Comparison of ENCODE assay signal across 33 cellular contexts in the genomic region with DNA sequence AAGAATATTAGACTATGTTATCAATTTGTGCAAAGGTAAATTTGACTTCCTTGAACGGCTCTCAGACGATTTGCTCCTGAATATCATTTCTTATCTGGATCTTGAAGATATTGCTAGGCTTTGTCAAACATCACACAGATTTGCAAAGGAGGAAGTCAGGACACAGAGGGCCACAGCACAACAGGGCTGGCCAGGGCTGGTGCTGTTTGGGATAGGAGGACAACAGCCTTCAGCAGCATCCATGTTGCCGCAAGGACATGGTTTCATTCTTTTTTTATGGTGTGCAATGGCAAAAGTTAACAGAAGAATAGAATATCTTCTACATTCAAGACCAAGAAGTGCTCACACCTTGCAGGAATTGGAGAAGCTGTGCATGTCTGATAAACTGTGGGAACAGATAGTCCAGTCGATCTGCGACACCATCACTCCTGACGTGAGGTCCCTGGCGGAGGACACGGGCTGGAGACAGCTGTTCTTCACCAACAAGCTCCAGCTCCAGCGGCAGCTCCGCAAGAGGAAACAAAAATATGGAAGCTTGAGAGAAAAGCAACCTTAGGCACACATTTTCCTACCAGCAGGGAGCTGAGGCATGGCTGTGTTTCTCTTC.
"Had no signal": no experiment of that assay in that cellular context is flagged by ENCODE, and none has a peak within 500 bp of the region (broad histone marks: within the 10 kb centered on the region; RNA-seq: fewer than 3 reads in every experiment).

No MANE protein-coding gene starts in this region.

- H3K27me3 ChIP-seq: brain microvascular endothelial cell, foreskin keratinocyte, gastrocnemius medialis, heart left ventricle had no signal

- H3K36me3 Mint-ChIP-seq: activated naive CD4-positive, alpha-beta T cell treated with anti-CD3 and anti-CD28 coated beads, Interleukin-2, amount 10 ng/mL, durations not matched to agents 7 days and 5 days; activated naive CD4-positive, alpha-beta T cell treated with anti-CD3 and anti-CD28 coated beads, Interleukin-2, amount 50 U/mL, for 72 hours; T-cell had no signal

- H3K36me3 ChIP-seq: brain microvascular endothelial cell, gastrocnemius medialis, heart left ventricle, WERI-Rb-1 had no signal

- H3K27me3 Mint-ChIP-seq: activated B cell treated with CpG ODN at 0.5 μM for 24 hours; activated T-cell treated with anti-CD3 and anti-CD28 coated beads, Interleukin-2, amount 50 U/mL, for 24 hours; effector memory CD8-positive, alpha-beta T cell; T-cell had no signal

- ATAC-seq: activated CD4-positive, CD25-positive, alpha-beta regulatory T cell treated with anti-CD3 and anti-CD28 coated beads, Interleukin-2, amount 50 U/mL, for 24 hours; activated naive CD4-positive, alpha-beta T cell treated with anti-CD3 and anti-CD28 coated beads, Interleukin-2, amount 50 U/mL, for 72 hours; activated T-cell treated with anti-CD3 and anti-CD28 coated beads, Interleukin-2, amount 50 U/mL, for 72 hours; effector memory CD8-positive, alpha-beta T cell; esophagus mucosa; foreskin keratinocyte; gastrocnemius medialis; heart left ventricle; T-cell had no signal

- FAIRE-seq: astrocyte, colon, endometrium had no signal

- H3K27ac ChIP-seq: brain microvascular endothelial cell, foreskin keratinocyte, gastrocnemius medialis, heart left ventricle, WERI-Rb-1 had no signal

- H3K4me1 ChIP-seq: foreskin keratinocyte, gastrocnemius medialis had no signal

- DNase-seq: activated B cell treated with CpG ODN at 0.5 μM for 24 hours; activated CD4-positive, alpha-beta T cell treated with anti-CD3 and anti-CD28 coated beads for 48 hours; activated CD4-positive, alpha-beta T cell treated with anti-CD3 and anti-CD28 coated beads, Interleukin-2, amount 50 U/mL, for 1 hour; activated CD4-positive, alpha-beta T cell treated with anti-CD3 and anti-CD28 coated beads, Interleukin-2, amount 50 U/mL, for 48 hours; activated CD8-positive, alpha-beta memory T cell treated with anti-CD3 and anti-CD28 coated beads, Interleukin-2, amount 50 U/mL, for 48 hours; activated gamma-delta T cell; activated naive CD4-positive, alpha-beta T cell; activated naive CD4-positive, alpha-beta T cell treated with anti-CD3 and anti-CD28 coated beads, Interleukin-2, amount 10 ng/mL, durations not matched to agents 7 days and 5 days; activated T-cell treated with anti-CD3 and anti-CD28 coated beads for 4 hours; activated T-cell treated with anti-CD3 and anti-CD28 coated beads, Interleukin-2, amount 50 U/mL, for 24 hours; activated T-cell treated with anti-CD3 and anti-CD28 coated beads, Interleukin-2, amount 50 U/mL, for 72 hours; amniotic stem cell; anterior cingulate cortex; brain microvascular endothelial cell; caudate nucleus; cortex of kidney; dermis blood vessel endothelial cell; effector CD4-positive, alpha-beta T cell; effector memory CD8-positive, alpha-beta T cell; foreskin keratinocyte; gastrocnemius medialis; glutamatergic neuron; heart left ventricle; T-cell; T1000; WERI-Rb-1 had no signal

- H3K27ac Mint-ChIP-seq: activated B cell treated with CpG ODN at 0.5 μM for 24 hours; activated naive CD4-positive, alpha-beta T cell treated with anti-CD3 and anti-CD28 coated beads, Interleukin-2, amount 10 ng/mL, durations not matched to agents 7 days and 5 days; activated naive CD4-positive, alpha-beta T cell treated with anti-CD3 and anti-CD28 coated beads, Interleukin-2, amount 50 U/mL, for 72 hours; activated T-cell treated with anti-CD3 and anti-CD28 coated beads, Interleukin-2, amount 50 U/mL, for 24 hours; activated T-cell treated with anti-CD3 and anti-CD28 coated beads, Interleukin-2, amount 50 U/mL, for 72 hours; effector memory CD8-positive, alpha-beta T cell; T-cell; T-helper 1 cell treated with Interleukin-12 subunit alpha and Interleukin-12 subunit beta and Interleukin-4 antibody, amounts not matched to agents 30 μg/mL and 1 μg/mL, for 36 hours had no signal

- H3K4me1 Mint-ChIP-seq: activated B cell treated with CpG ODN at 0.5 μM for 24 hours had no signal

- H3K4me3 ChIP-seq: gastrocnemius medialis, heart left ventricle had no signal

- H3K9me3 Mint-ChIP-seq: activated B cell treated with CpG ODN at 0.5 μM for 24 hours; activated naive CD4-positive, alpha-beta T cell treated with anti-CD3 and anti-CD28 coated beads, Interleukin-2, amount 10 ng/mL, durations not matched to agents 7 days and 5 days; activated naive CD4-positive, alpha-beta T cell treated with anti-CD3 and anti-CD28 coated beads, Interleukin-2, amount 50 U/mL, for 72 hours; activated T-cell treated with anti-CD3 and anti-CD28 coated beads, Interleukin-2, amount 50 U/mL, for 24 hours; activated T-cell treated with anti-CD3 and anti-CD28 coated beads, Interleukin-2, amount 50 U/mL, for 72 hours; effector memory CD8-positive, alpha-beta T cell; T-cell; T-helper 1 cell treated with Interleukin-12 subunit alpha and Interleukin-12 subunit beta and Interleukin-4 antibody, amounts not matched to agents 30 μg/mL and 1 μg/mL, for 36 hours had no signal

- H3K9me3 ChIP-seq: gastrocnemius medialis, heart left ventricle had no signal

- H3K4me3 Mint-ChIP-seq: activated B cell treated with CpG ODN at 0.5 μM for 24 hours; activated naive CD4-positive, alpha-beta T cell treated with anti-CD3 and anti-CD28 coated beads, Interleukin-2, amount 10 ng/mL, durations not matched to agents 7 days and 5 days; activated T-cell treated with anti-CD3 and anti-CD28 coated beads, Interleukin-2, amount 50 U/mL, for 24 hours; activated T-cell treated with anti-CD3 and anti-CD28 coated beads, Interleukin-2, amount 50 U/mL, for 72 hours; effector memory CD8-positive, alpha-beta T cell; T-cell; T-helper 1 cell treated with Interleukin-12 subunit alpha and Interleukin-12 subunit beta and Interleukin-4 antibody, amounts not matched to agents 30 μg/mL and 1 μg/mL, for 36 hours had no signal
